31 cellular contexts compared by ENCODE assay signal in genomic region chr5:142754031-142754430, GRCh38. TPM values are rescaled to one million over a fixed set of nuclear protein-coding genes. Genes with fewer than 3 reads are reported as not detected.
DNase-seq lines count a peak whose midpoint lies in the region; ATAC-seq and TF ChIP-seq lines count a peak whose summit lies in the region.
"Had no signal": no experiment of that assay in that cellular context is flagged by ENCODE, and none has a peak within 500 bp of the region (broad histone marks: within the 10 kb centered on the region; RNA-seq: fewer than 3 reads in every experiment).

No MANE protein-coding gene starts in this region.

- H3K4me1 Mint-ChIP-seq in CD8-positive, alpha-beta T cell (ENCODE audit: low read depth): peaks cover 2% of the 10 kb centered on the region
- H3K4me1 Mint-ChIP-seq: naive B cell had no signal

- DNase-seq in adipocyte (ENCODE audit: low read depth) (no peak), prostate gland (ENCODE audit: low spot score) (no peak), thoracic aorta (ENCODE audit: low spot score) (no peak), NCI-H1105 treated with DMSO at 0.1 percent for 48 hours (lab: John Stamatoyannopoulos, UW) (no peak)
- no peak for DNase-seq in CD8-positive, alpha-beta T cell
- DNase-seq: activated CD8-positive, alpha-beta memory T cell treated with anti-CD3 and anti-CD28 coated beads, Interleukin-2, amount 10 ng/mL, durations not matched to agents 7 days and 5 days; activated naive CD4-positive, alpha-beta T cell; activated T-cell treated with anti-CD3 and anti-CD28 coated beads, Interleukin-2, amount 50 U/mL, for 72 hours; AML-193; CD4-positive, alpha-beta memory T cell; cortex of kidney; foreskin keratinocyte; GM23248; immature natural killer cell; Karpas-422; left lung; naive B cell; NCI-H510A treated with DMSO at 0.1 percent for 48 hours; stimulated activated CD4-positive, alpha-beta T cell treated with anti-CD3 and anti-CD28 coated beads, Interleukin-2, amount 100 ng/mL, for 24 hours; SW 1271; T-helper 9 cell had no signal

- no peaks in the 10 kb centered on the region for H3K36me3 Mint-ChIP-seq in CD8-positive, alpha-beta T cell
- H3K36me3 Mint-ChIP-seq: activated CD8-positive, alpha-beta memory T cell treated with anti-CD3 and anti-CD28 coated beads, Interleukin-2, amount 10 ng/mL, durations not matched to agents 7 days and 5 days; CD4-positive, alpha-beta memory T cell; immature natural killer cell; mesothelial cell of epicardium; naive B cell had no signal

- TF ChIP-seq POLR2A in gastroesophageal sphincter (IDR thresholded peaks at IDR 0.05): no peak
- TF ChIP-seq POLR2A in prostate gland (IDR thresholded peaks at IDR 0.05): no peak

- no peaks in the 10 kb centered on the region for H3K9me3 Mint-ChIP-seq in CD8-positive, alpha-beta T cell
- H3K9me3 Mint-ChIP-seq: activated T-cell treated with anti-CD3 and anti-CD28 coated beads, Interleukin-2, amount 50 U/mL, for 72 hours; immature natural killer cell; mesothelial cell of epicardium; naive B cell; WTC11 had no signal

- H3K4me3 Mint-ChIP-seq in CD8-positive, alpha-beta T cell: no peak overlapping the region
- H3K4me3 Mint-ChIP-seq: activated CD8-positive, alpha-beta memory T cell treated with anti-CD3 and anti-CD28 coated beads, Interleukin-2, amount 10 ng/mL, durations not matched to agents 7 days and 5 days; activated T-cell treated with anti-CD3 and anti-CD28 coated beads, Interleukin-2, amount 50 U/mL, for 72 hours; CD4-positive, alpha-beta memory T cell; immature natural killer cell; mesothelial cell of epicardium; naive B cell; WTC11 had no signal

- TF ChIP-seq CTCF in gastroesophageal sphincter (IDR thresholded peaks at IDR 0.05) (no peak), prostate gland (IDR thresholded peaks at IDR 0.05) (no peak), thoracic aorta (IDR thresholded peaks at IDR 0.05) (no peak)
- no peak for TF ChIP-seq CTCF in CD8-positive, alpha-beta T cell (IDR thresholded peaks at IDR 0.05)

- CTCF ChIA-PET in CD8-positive, alpha-beta T cell (lab: Charles Lee): interaction anchor here (0.6 to 11.4 kb wide), 12 partner anchors 7 to 623 kb away, joined by 3 to 269 read pairs (median 10); partner anchors contain the start of gene ARHGAP26

- H3K4me3 ChIP-seq in adipocyte (ENCODE audit: low read length) (peak overlapping the region; percentile 19), gastroesophageal sphincter (no peak overlapping the region), prostate gland (no peak overlapping the region), thoracic aorta (no peak overlapping the region)
- H3K4me3 ChIP-seq in CD8-positive, alpha-beta T cell (ENCODE audit: low read depth, low read length): no peak overlapping the region
- H3K4me3 ChIP-seq: A549, GM23248, left lung, smooth muscle cell, vagina had no signal

- H3K9me3 ChIP-seq in adipocyte (ENCODE audit: control insufficient read depth, low read length): no peaks in the 10 kb centered on the region
- no peaks in the 10 kb centered on the region for H3K9me3 ChIP-seq in gastroesophageal sphincter
- H3K9me3 ChIP-seq in prostate gland: no peaks in the 10 kb centered on the region
- H3K9me3 ChIP-seq in thoracic aorta: no peaks in the 10 kb centered on the region
- no peaks in the 10 kb centered on the region for H3K9me3 ChIP-seq in CD8-positive, alpha-beta T cell (ENCODE audit: low read length)
- H3K9me3 ChIP-seq: A549, left lung, vagina had no signal

- TF ChIP-seq EP300 in gastroesophageal sphincter (IDR thresholded peaks at IDR 0.05): no peak

- H3K27ac ChIP-seq in gastroesophageal sphincter (peak overlapping the region; percentile 76 to 91 (median 82)), prostate gland (peak overlapping the region; percentile 67 to 73), thoracic aorta (peak overlapping the region; percentile 62 to 83)
- no peak overlapping the region for H3K27ac ChIP-seq in CD8-positive, alpha-beta T cell (ENCODE audit: low read depth, low read length)
- H3K27ac ChIP-seq: foreskin keratinocyte, GM23248, vagina had no signal

- no peak overlapping the region for H3K27ac Mint-ChIP-seq in CD8-positive, alpha-beta T cell
- H3K27ac Mint-ChIP-seq: activated CD8-positive, alpha-beta memory T cell treated with anti-CD3 and anti-CD28 coated beads, Interleukin-2, amount 10 ng/mL, durations not matched to agents 7 days and 5 days; activated T-cell treated with anti-CD3 and anti-CD28 coated beads, Interleukin-2, amount 50 U/mL, for 72 hours; immature natural killer cell; mesothelial cell of epicardium; WTC11 had no signal

- WGBS in gastroesophageal sphincter (ENCODE audit: low coverage in 1 of 2), 2 donors: 100% methylated on average over 2 of the region's 3 CpGs
- 96% methylated on average over 3 of the region's 3 CpGs for WGBS in prostate gland

- POLR2A ChIA-PET in CD8-positive, alpha-beta T cell (lab: Charles Lee): interaction anchor here (1.4 kb wide), 1 partner anchor 113 kb away, joined by 3 read pairs; no protein-coding TSS in a partner anchor

- H3K27me3 Mint-ChIP-seq in CD8-positive, alpha-beta T cell (ENCODE audit: low read depth): no peaks in the 10 kb centered on the region
- H3K27me3 Mint-ChIP-seq: activated CD8-positive, alpha-beta memory T cell treated with anti-CD3 and anti-CD28 coated beads, Interleukin-2, amount 10 ng/mL, durations not matched to agents 7 days and 5 days had no signal

- H3K4me1 ChIP-seq in adipocyte (ENCODE audit: control insufficient read depth, insufficient read depth, low read length): peaks cover 45% of the 10 kb centered on the region
- peaks cover 20 to 50% (median 21%) of the 10 kb centered on the region in 3 donors for H3K4me1 ChIP-seq in gastroesophageal sphincter
- H3K4me1 ChIP-seq in prostate gland (replicated peaks): peaks cover 8% of the 10 kb centered on the region
- peaks cover 32 to 67% of the 10 kb centered on the region in 2 donors for H3K4me1 ChIP-seq in thoracic aorta (ENCODE audit: control insufficient read depth in 1 of 2, low read depth in 2 of 2)
- H3K4me1 ChIP-seq in CD8-positive, alpha-beta T cell (ENCODE audit: insufficient read depth, low read length): no peaks in the 10 kb centered on the region

- H3K36me3 ChIP-seq in adipocyte (ENCODE audit: control insufficient read depth, insufficient read depth, low read length, severe bottlenecking) (no peaks in the 10 kb centered on the region), gastroesophageal sphincter (no peaks in the 10 kb centered on the region), prostate gland (no peaks in the 10 kb centered on the region), thoracic aorta (no peaks in the 10 kb centered on the region)
- H3K36me3 ChIP-seq in CD8-positive, alpha-beta T cell (ENCODE audit: insufficient read depth, low read length): no peaks in the 10 kb centered on the region
- H3K36me3 ChIP-seq: left lung, vagina had no signal

- H3K27me3 ChIP-seq in adipocyte (replicated peaks; ENCODE audit: control insufficient read depth, insufficient read depth, low read length) (no peaks in the 10 kb centered on the region), gastroesophageal sphincter (no peaks in the 10 kb centered on the region), prostate gland (replicated peaks; ENCODE audit: insufficient read depth) (no peaks in the 10 kb centered on the region), thoracic aorta (replicated peaks; ENCODE audit: insufficient read depth) (no peaks in the 10 kb centered on the region)
- no peaks in the 10 kb centered on the region for H3K27me3 ChIP-seq in CD8-positive, alpha-beta T cell (ENCODE audit: insufficient read depth, low read length)
- H3K27me3 ChIP-seq: foreskin keratinocyte, left lung, vagina had no signal

- H3K9ac ChIP-seq in adipocyte (ENCODE audit: low read length): no peak overlapping the region
- H3K9ac ChIP-seq: GM23248 had no signal

- ATAC-seq in gastroesophageal sphincter: no peak
- no peak for ATAC-seq in thoracic aorta (ENCODE audit: insufficient number of reproducible peaks, low FRiP score, low read depth)
- no peak for ATAC-seq in CD8-positive, alpha-beta T cell
- ATAC-seq in GM18511 (IDR thresholded peaks at IDR 0.05; ENCODE audit: unreplicated experiment): no peak
- ATAC-seq in HG02870 (IDR thresholded peaks at IDR 0.05; ENCODE audit: unreplicated experiment): no peak
- ATAC-seq: activated CD8-positive, alpha-beta memory T cell treated with anti-CD3 and anti-CD28 coated beads, Interleukin-2, amount 10 ng/mL, durations not matched to agents 7 days and 5 days; activated T-cell treated with anti-CD3 and anti-CD28 coated beads, Interleukin-2, amount 50 U/mL, for 72 hours; foreskin keratinocyte; HepG2; Panc1; WTC11 had no signal

- intact Hi-C loops in prostate gland (cut with DNase I): no loop called here
- intact Hi-C loops in CD8-positive, alpha-beta T cell (cut with DNase I, micrococcal nuclease): no loop called here

RNA-seq across cellular contexts. Expression of gene ARHGAP26, which starts 16.1 kb away (rescaled TPM):
- total RNA-seq in gastroesophageal sphincter (10 to 100 TPM; 15.2 to 41.7 (median 31.7) TPM), prostate gland (10 to 100 TPM; 11.7 to 39.8 TPM), thoracic aorta (10 to 100 TPM; 27.5 to 80.7 TPM)
- 10 to 100 TPM; 46.0 to 46.6 TPM for total RNA-seq in CD8-positive, alpha-beta T cell
